27 cellular contexts compared by ENCODE assay signal in genomic region chr6:168439791-168440491, GRCh38. TPM values are rescaled to one million over a fixed set of nuclear protein-coding genes. Genes with fewer than 3 reads are reported as not detected.
A peak's percentile ranks its signal among the peaks of the same experiment; 100 is the strongest.
DNase-seq lines count a peak whose midpoint lies in the region; ATAC-seq and TF ChIP-seq lines count a peak whose summit lies in the region.
"Had no signal": no experiment of that assay in that cellular context is flagged by ENCODE, and none has a peak within 500 bp of the region (broad histone marks: within the 10 kb centered on the region; RNA-seq: fewer than 3 reads in every experiment).

No MANE protein-coding gene starts in this region.

- TF ChIP-seq POLR2A in transverse colon (IDR thresholded peaks at IDR 0.05) = no peak

- H3K4me1 ChIP-seq in transverse colon (peaks cover 0 to 24% (median 21%) of the 10 kb centered on the region in 4 donors), colonic mucosa (peaks cover 7% of the 10 kb centered on the region)
- H3K4me1 ChIP-seq: BE2C, psoas muscle, SJCRH30 had no signal

- peaks cover 54% of the 10 kb centered on the region for H3K27me3 ChIP-seq in transverse colon
- H3K27me3 ChIP-seq in colonic mucosa = peaks cover 28% of the 10 kb centered on the region

- TF ChIP-seq EP300 in transverse colon (IDR thresholded peaks at IDR 0.05; ENCODE audit: low read depth) = no peak

- intact Hi-C loops in Right ventricle myocardium superior (cut with DNase I) (no loop called here), cardiac septum (cut with DNase I) (loop anchor here (5.0 kb wide), 1 partner anchor 63 kb away; no protein-coding TSS in a partner anchor), left cardiac atrium (cut with DNase I) (no loop called here), transverse colon (cut with DNase I; ENCODE audit: low total_unique reads) (no loop called here), colonic mucosa (cut with DNase I) (no loop called here)

- H3K9me3 ChIP-seq in transverse colon (no peaks in the 10 kb centered on the region), colonic mucosa (no peaks in the 10 kb centered on the region)
- H3K9me3 ChIP-seq: BE2C, psoas muscle, SJCRH30 had no signal

- H3K27ac ChIP-seq in transverse colon (peak overlapping the region in 2 of 4 donors; percentile 59 to 69), colonic mucosa (no peak overlapping the region)
- H3K27ac ChIP-seq: psoas muscle, SJCRH30, WERI-Rb-1 had no signal

- H3K4me3 ChIP-seq in transverse colon = no peak overlapping the region
- no peak overlapping the region for H3K4me3 ChIP-seq in colonic mucosa
- H3K4me3 ChIP-seq: SJCRH30 had no signal

- DNase-seq in Right ventricle myocardium superior (no peak), cardiac septum (ENCODE audit: low spot score) (no peak), left cardiac atrium (no peak), retina (peak; percentile 19), transverse colon (no peak), colonic mucosa (no peak), KBM-7 (no peak)
- DNase-seq: activated CD4-positive, alpha-beta T cell treated with anti-CD3 and anti-CD28 coated beads, Interleukin-2, amount 50 U/mL, for 4 hours; activated naive CD4-positive, alpha-beta T cell; amygdala; BE2C; hippocampal formation; islet precursor cell; mesenchymal stem cell; MM.1S; naive thymus-derived CD8-positive, alpha-beta T cell; NCI-H1694; NCI-H2227 treated with DMSO at 0.1 percent for 48 hours; PC-3; psoas muscle; SJCRH30; stimulated activated CD4-positive, alpha-beta T cell treated with anti-CD3 and anti-CD28 coated beads, Interleukin-12 subunit alpha, Interleukin-12 subunit beta, amount 100 ng/mL, for 4 hours; T-helper 17 cell; WERI-Rb-1 had no signal

- 23 to 30% methylated on average over 3 to 9 of the region's 9 CpGs for WGBS in transverse colon (ENCODE audit: low coverage in 1 of 2), 2 donors

- H3K36me3 ChIP-seq in transverse colon (no peaks in the 10 kb centered on the region), colonic mucosa (no peaks in the 10 kb centered on the region)
- H3K36me3 ChIP-seq: BE2C, SJCRH30, WERI-Rb-1 had no signal

- H3K9ac ChIP-seq in colonic mucosa (ENCODE audit: low read depth in 2 of 2, low read length in 2 of 2) = no peak overlapping the region

- ATAC-seq in Right ventricle myocardium superior (ENCODE audit: poor library complexity) = peak; percentile 37
- ATAC-seq in left cardiac atrium = peak; percentile 39 to 42
- ATAC-seq in HG02970 (IDR thresholded peaks at IDR 0.05; ENCODE audit: low FRiP score, unreplicated experiment) = no peak
- ATAC-seq: HCT116; naive thymus-derived CD8-positive, alpha-beta T cell; PC-3; T-helper 17 cell had no signal

- TF ChIP-seq CTCF in transverse colon (IDR thresholded peaks at IDR 0.05) = no peak
- TF ChIP-seq CTCF in colonic mucosa (IDR thresholded peaks at IDR 0.05) = no peak

- in situ Hi-C loops in transverse colon (cut with MboI; ENCODE audit: low pct_ligation_motif_present in 1 of 4, low pct_unique_long_range_greater_than_20kb in 1 of 4, low sequenced_read_pairs in 3 of 4) = no loop called here
- in situ Hi-C loops in KBM-7 (cut with MboI; ENCODE audit: low pct_unique_long_range_greater_than_20kb, low sequenced_read_pairs) = no loop called here

RNA-seq across cellular contexts. Expression of gene SMOC2, which starts 1.0 kb away (rescaled TPM):
- 10.9 TPM for total RNA-seq in Right ventricle myocardium superior
- total RNA-seq in cardiac septum = 37.2 TPM
- 10 to 100 TPM; 12.0 to 27.7 TPM for total RNA-seq in left cardiac atrium
- 10 to 100 TPM in 2 of 4 donors, 1 to 10 TPM in 2; 5.8 to 14.5 (median 9.0) TPM for total RNA-seq in transverse colon
- 10 to 100 TPM; 25.6 to 29.6 TPM for total RNA-seq in colonic mucosa
- total RNA-seq: A172; naive thymus-derived CD8-positive, alpha-beta T cell; PC-3; SJCRH30; T-helper 17 cell had no signal
